Comparison of ENCODE assay signal across 26 cellular contexts in genomic region chr13:37395544-37395943, GRCh38.
"Had no signal": no experiment of that assay in that cellular context is flagged by ENCODE, and none has a peak within 500 bp of the region (broad histone marks: within the 10 kb centered on the region; RNA-seq: fewer than 3 reads in every experiment).

No MANE protein-coding gene starts in this region.

- DNase-seq: activated B cell treated with CpG ODN at 0.5 μM for 24 hours; activated CD4-positive, alpha-beta T cell treated with anti-CD3 and anti-CD28 coated beads for 1 hour; activated CD4-positive, alpha-beta T cell treated with anti-CD3 and anti-CD28 coated beads, Interleukin-2, amount 50 U/mL, for 48 hours; activated CD8-positive, alpha-beta memory T cell treated with anti-CD3 and anti-CD28 coated beads, Interleukin-2, amount 10 ng/mL, durations not matched to agents 7 days and 5 days; activated effector memory CD4-positive, alpha-beta T cell treated with Interleukin-2 at 50 U/mL for 16 hours; activated naive CD4-positive, alpha-beta T cell; activated T-cell treated with anti-CD3 and anti-CD28 coated beads, Interleukin-2, amount 50 U/mL, for 24 hours; amygdala; MG63; MV-4-11; NCI-H1092 treated with DMSO at 0.1 percent for 48 hours; NCI-H1436; NCI-H1694 treated with DMSO at 0.1 percent for 48 hours; NCI-H2029 treated with DMSO at 0.1 percent for 48 hours; NCI-H345; NCI-H510A; Peyer's patch; SHP77 had no signal

- H3K9me3 Mint-ChIP-seq: activated naive CD4-positive, alpha-beta T cell treated with anti-CD3 and anti-CD28 coated beads, Interleukin-2, amount 50 U/mL, for 24 hours had no signal

- H3K4me3 ChIP-seq: MG63, Peyer's patch, SJSA1 had no signal

- H3K36me3 ChIP-seq: MG63, Peyer's patch, SJSA1 had no signal

- H3K27me3 Mint-ChIP-seq: activated B cell treated with CpG ODN at 0.5 μM for 24 hours; activated CD4-positive, alpha-beta T cell treated with anti-CD3 and anti-CD28 coated beads, Interleukin-2, amount 10 ng/mL, durations not matched to agents 24 days and 14 days; activated CD8-positive, alpha-beta memory T cell treated with anti-CD3 and anti-CD28 coated beads, Interleukin-2, amount 10 ng/mL, durations not matched to agents 7 days and 5 days; activated naive CD4-positive, alpha-beta T cell treated with anti-CD3 and anti-CD28 coated beads, Interleukin-2, amount 50 U/mL, for 24 hours; activated T-cell treated with anti-CD3 and anti-CD28 coated beads, Interleukin-2, amount 50 U/mL, for 24 hours; central memory CD8-positive, alpha-beta T cell had no signal

- H3K4me1 Mint-ChIP-seq: activated B cell treated with CpG ODN at 0.5 μM for 24 hours; activated CD4-positive, alpha-beta T cell treated with anti-CD3 and anti-CD28 coated beads, Interleukin-2, amount 10 ng/mL, durations not matched to agents 24 days and 14 days; activated CD8-positive, alpha-beta memory T cell treated with anti-CD3 and anti-CD28 coated beads, Interleukin-2, amount 10 ng/mL, durations not matched to agents 7 days and 5 days; activated naive CD4-positive, alpha-beta T cell treated with anti-CD3 and anti-CD28 coated beads, Interleukin-2, amount 50 U/mL, for 24 hours; brain; central memory CD8-positive, alpha-beta T cell had no signal

- H3K4me3 Mint-ChIP-seq: activated B cell treated with CpG ODN at 0.5 μM for 24 hours; activated CD4-positive, alpha-beta T cell treated with anti-CD3 and anti-CD28 coated beads, Interleukin-2, amount 10 ng/mL, durations not matched to agents 24 days and 14 days; activated CD8-positive, alpha-beta memory T cell treated with anti-CD3 and anti-CD28 coated beads, Interleukin-2, amount 10 ng/mL, durations not matched to agents 7 days and 5 days; activated naive CD4-positive, alpha-beta T cell treated with anti-CD3 and anti-CD28 coated beads, Interleukin-2, amount 50 U/mL, for 24 hours; activated T-cell treated with anti-CD3 and anti-CD28 coated beads, Interleukin-2, amount 50 U/mL, for 24 hours; activated T-helper 1 cell treated with anti-CD3 and anti-CD28 coated beads, Interleukin-12 subunit alpha, Interleukin-12 subunit beta, Interleukin-2, Interleukin-4 antibody, amounts not matched to agents 30 ng/mL and 10 ng/mL and 1 ng/mL, durations not matched to agents 14 hours and 24 hours and 36 hours; brain; central memory CD8-positive, alpha-beta T cell; T-helper 1 cell treated with Interleukin-12 subunit alpha and Interleukin-12 subunit beta and Interleukin-4 antibody, amounts not matched to agents 30 μg/mL and 1 μg/mL, for 36 hours had no signal

- H3K9me3 ChIP-seq: MG63, SJSA1 had no signal

- H3K27me3 ChIP-seq: MG63, Peyer's patch, SJSA1 had no signal

- H3K36me3 Mint-ChIP-seq: activated CD8-positive, alpha-beta memory T cell treated with anti-CD3 and anti-CD28 coated beads, Interleukin-2, amount 10 ng/mL, durations not matched to agents 7 days and 5 days; activated naive CD4-positive, alpha-beta T cell treated with anti-CD3 and anti-CD28 coated beads, Interleukin-2, amount 50 U/mL, for 24 hours; brain had no signal

- H3K27ac Mint-ChIP-seq: activated B cell treated with CpG ODN at 0.5 μM for 24 hours; activated CD4-positive, alpha-beta T cell treated with anti-CD3 and anti-CD28 coated beads, Interleukin-2, amount 10 ng/mL, durations not matched to agents 24 days and 14 days; activated CD8-positive, alpha-beta memory T cell treated with anti-CD3 and anti-CD28 coated beads, Interleukin-2, amount 10 ng/mL, durations not matched to agents 7 days and 5 days; activated naive CD4-positive, alpha-beta T cell treated with anti-CD3 and anti-CD28 coated beads, Interleukin-2, amount 50 U/mL, for 24 hours; activated T-cell treated with anti-CD3 and anti-CD28 coated beads, Interleukin-2, amount 50 U/mL, for 24 hours; activated T-helper 1 cell treated with anti-CD3 and anti-CD28 coated beads, Interleukin-12 subunit alpha, Interleukin-12 subunit beta, Interleukin-2, Interleukin-4 antibody, amounts not matched to agents 30 ng/mL and 10 ng/mL and 1 ng/mL, durations not matched to agents 14 hours and 24 hours and 36 hours; brain; T-helper 1 cell treated with Interleukin-12 subunit alpha and Interleukin-12 subunit beta and Interleukin-4 antibody, amounts not matched to agents 30 μg/mL and 1 μg/mL, for 36 hours had no signal

- H3K4me1 ChIP-seq: Peyer's patch, SJSA1 had no signal

- ATAC-seq: activated CD8-positive, alpha-beta memory T cell treated with anti-CD3 and anti-CD28 coated beads, Interleukin-2, amount 10 ng/mL, durations not matched to agents 7 days and 5 days had no signal

- H3K27ac ChIP-seq: Peyer's patch, RWPE1, SJSA1 had no signal
